Comparison of ENCODE assay signal across 9 cellular contexts in the genomic region with DNA sequence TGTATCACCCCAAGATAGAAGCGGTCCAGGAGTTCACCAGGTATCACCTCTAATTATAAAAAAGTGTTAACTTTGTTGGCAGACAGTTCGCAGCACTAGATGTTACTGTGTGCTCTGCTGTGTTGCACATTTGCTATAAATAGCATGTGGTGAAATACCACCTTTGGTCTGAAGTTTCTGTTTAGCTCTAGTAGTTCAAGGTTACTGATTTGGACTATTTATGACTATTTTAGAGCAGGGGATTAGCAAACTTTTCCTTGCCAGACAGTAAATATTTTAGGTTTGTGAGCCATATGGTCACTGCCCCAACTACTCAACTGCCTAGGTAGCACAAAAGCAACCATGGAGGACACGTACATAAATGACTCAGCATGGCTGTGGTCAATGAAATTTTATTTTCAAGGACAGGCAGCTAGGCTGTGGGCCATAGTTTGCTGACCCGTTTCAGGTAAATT. TPM values are rescaled to one million over a fixed set of nuclear protein-coding genes. Genes with fewer than 3 reads are reported as not detected.
DNase-seq lines count a peak whose midpoint lies in the region; ATAC-seq and TF ChIP-seq lines count a peak whose summit lies in the region.
"Had no signal": no experiment of that assay in that cellular context is flagged by ENCODE, and none has a peak within 500 bp of the region (broad histone marks: within the 10 kb centered on the region; RNA-seq: fewer than 3 reads in every experiment).

No MANE protein-coding gene starts in this region.

- H3K4me1 ChIP-seq in Karpas-422 (ENCODE audit: low read length) (peaks cover 7% of the 10 kb centered on the region; the same call in 1 of the 2 replicates), ascending aorta (no peaks in the 10 kb centered on the region), left lung (no peaks in the 10 kb centered on the region)
- H3K4me1 ChIP-seq: SJSA1 had no signal

- ATAC-seq in GM18502 (IDR thresholded peaks at IDR 0.05; ENCODE audit: poor library complexity, unreplicated experiment) (peak; percentile 87), GM21737 (IDR thresholded peaks at IDR 0.05; ENCODE audit: unreplicated experiment) (peak; percentile 87), left ventricle myocardium superior (peak; percentile 89), left lung (no peak)

- no peaks in the 10 kb centered on the region for H3K9me2 ChIP-seq in Karpas-422 (replicated peaks; ENCODE audit: insufficient read depth, low read length)

- no peak overlapping the region for H2AFZ ChIP-seq in Karpas-422 (ENCODE audit: low read length)

- no peak overlapping the region for H3K9ac ChIP-seq in Karpas-422 (ENCODE audit: low read length)

- DNase-seq in Karpas-422: no peak
- DNase-seq in left ventricle myocardium superior: no peak
- DNase-seq in stimulated activated naive CD4-positive, alpha-beta T cell (lab: John Stamatoyannopoulos, UW): no peak
- no peak for DNase-seq in ascending aorta (ENCODE audit: low spot score in 2 of 2)
- no peak for DNase-seq in left lung
- DNase-seq in NCI-H1417 (lab: John Stamatoyannopoulos, UW): no peak

- H3K79me2 ChIP-seq in Karpas-422 (ENCODE audit: low read length): no peaks in the 10 kb centered on the region

- intact Hi-C loops in left ventricle myocardium superior (cut with micrococcal nuclease) (no loop called here), ascending aorta (cut with DNase I) (no loop called here), left lung (cut with DNase I) (no loop called here)

- H3K9me3 ChIP-seq in Karpas-422 (ENCODE audit: low read length) (no peaks in the 10 kb centered on the region), ascending aorta (no peaks in the 10 kb centered on the region), left lung (no peaks in the 10 kb centered on the region)
- H3K9me3 ChIP-seq: SJSA1 had no signal

- H4K20me1 ChIP-seq in Karpas-422 (ENCODE audit: insufficient read depth, low read depth, low read length): no peaks in the 10 kb centered on the region

- TF ChIP-seq CTCF in ascending aorta (IDR thresholded peaks at IDR 0.05) (no peak), left lung (IDR thresholded peaks at IDR 0.05) (no peak)

- H3K4me2 ChIP-seq in Karpas-422 (ENCODE audit: low read depth, low read length, poor library complexity, severe bottlenecking): no peak overlapping the region

- H3K36me3 ChIP-seq in Karpas-422 (ENCODE audit: insufficient read depth, low read length) (peaks cover 17% of the 10 kb centered on the region), ascending aorta (peaks cover 37 to 79% of the 10 kb centered on the region in 2 donors), left lung (peaks cover 0 to 87% of the 10 kb centered on the region in 2 donors)

- 0 out of 2 replicates have a peak overlapping the region, but pooled peaks have one; percentile 22 for H3K27ac ChIP-seq in Karpas-422 (ENCODE audit: low read length)
- no peak overlapping the region for H3K27ac ChIP-seq in ascending aorta
- peak overlapping the region in 1 of 2 donors; percentile 11 for H3K27ac ChIP-seq in left lung
- H3K27ac ChIP-seq: SJSA1 had no signal

- H3K27me3 ChIP-seq in Karpas-422 (ENCODE audit: low read length): no peaks in the 10 kb centered on the region
- no peaks in the 10 kb centered on the region for H3K27me3 ChIP-seq in ascending aorta
- no peaks in the 10 kb centered on the region for H3K27me3 ChIP-seq in left lung
- H3K27me3 ChIP-seq: SJSA1 had no signal

- H3K4me3 ChIP-seq in Karpas-422 (ENCODE audit: low read length) (no peak overlapping the region), ascending aorta (no peak overlapping the region), left lung (no peak overlapping the region)
- H3K4me3 ChIP-seq: SJSA1 had no signal

RNA-seq across cellular contexts. Expression of a gene that starts 16.5 kb away (rescaled TPM):
- total RNA-seq in Karpas-422 (2014; rRNA removed; shearing (Covaris generic); ENCODE audit: low replicate concordance): 35.2 and 57.2 TPM in 2 replicates
- total RNA-seq in left ventricle myocardium superior: 19.7 TPM
- total RNA-seq in ascending aorta: 85.1 TPM
- total RNA-seq in left lung: 10 to 100 TPM; 34.2 to 37.4 TPM

RNA-seq across cellular contexts. Expression of a gene that starts 39.8 kb away (rescaled TPM):
- total RNA-seq in Karpas-422 (2014; rRNA removed; shearing (Covaris generic); ENCODE audit: low replicate concordance): 90.7 and 92.1 TPM in 2 replicates
- total RNA-seq in left ventricle myocardium superior (106 TPM), ascending aorta (59.4 TPM), left lung (100 to 1,000 TPM in 1 of 2 donors, 10 to 100 TPM in 1; 89.1 to 113 TPM)

RNA-seq across cellular contexts. Expression of a gene that starts 45.1 kb away (rescaled TPM):
- total RNA-seq in Karpas-422 (2014; rRNA removed; shearing (Covaris generic); ENCODE audit: low replicate concordance): 43.7 and 48.2 TPM in 2 replicates
- total RNA-seq in left ventricle myocardium superior (43.0 TPM), ascending aorta (13.7 TPM), left lung (10 to 100 TPM; 13.2 to 23.1 TPM)

RNA-seq across cellular contexts. Expression of a gene that starts 58.2 kb away (rescaled TPM):
- 88.4 and 293 TPM in 2 replicates for total RNA-seq in Karpas-422 (2014; rRNA removed; shearing (Covaris generic); ENCODE audit: low replicate concordance)
- total RNA-seq in left ventricle myocardium superior (288 TPM), ascending aorta (34.9 TPM), left lung (100 to 1,000 TPM; 122 to 123 TPM)
